Comparison of ENCODE assay signal across 2 cellular contexts in the genomic region with DNA sequence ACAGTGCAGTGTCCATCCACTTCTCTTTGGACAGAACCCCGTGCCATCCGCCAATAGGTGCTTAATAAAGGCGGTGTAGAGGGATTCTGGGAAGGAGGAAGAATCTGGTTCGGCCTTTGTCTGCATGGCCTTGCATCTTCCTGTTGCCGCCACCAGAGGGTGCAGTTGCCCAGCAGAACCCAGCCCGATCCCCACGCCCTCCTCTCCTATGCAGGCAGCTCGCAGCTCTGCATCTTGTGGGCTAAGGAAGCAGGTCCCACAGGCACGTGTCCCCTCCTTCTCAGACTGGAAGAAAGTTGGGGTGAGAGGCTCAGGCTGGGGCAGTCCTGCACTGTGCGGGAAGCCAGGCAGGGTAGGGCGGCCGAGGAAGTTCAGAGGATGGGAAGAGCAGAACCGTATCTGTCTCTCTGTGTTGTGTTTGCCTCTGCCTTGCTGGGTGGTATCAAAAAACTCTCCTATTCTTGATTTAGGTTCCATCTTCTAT.
TF ChIP-seq lines count a peak whose summit lies in the region.

No MANE protein-coding gene starts in this region.

TF ChIP-seq in HEK293, 187 proteins besides CTCF, POLR2A, EP300 and RAD21 (continued from another document):
- TF ChIP-seq, protein P1, sequence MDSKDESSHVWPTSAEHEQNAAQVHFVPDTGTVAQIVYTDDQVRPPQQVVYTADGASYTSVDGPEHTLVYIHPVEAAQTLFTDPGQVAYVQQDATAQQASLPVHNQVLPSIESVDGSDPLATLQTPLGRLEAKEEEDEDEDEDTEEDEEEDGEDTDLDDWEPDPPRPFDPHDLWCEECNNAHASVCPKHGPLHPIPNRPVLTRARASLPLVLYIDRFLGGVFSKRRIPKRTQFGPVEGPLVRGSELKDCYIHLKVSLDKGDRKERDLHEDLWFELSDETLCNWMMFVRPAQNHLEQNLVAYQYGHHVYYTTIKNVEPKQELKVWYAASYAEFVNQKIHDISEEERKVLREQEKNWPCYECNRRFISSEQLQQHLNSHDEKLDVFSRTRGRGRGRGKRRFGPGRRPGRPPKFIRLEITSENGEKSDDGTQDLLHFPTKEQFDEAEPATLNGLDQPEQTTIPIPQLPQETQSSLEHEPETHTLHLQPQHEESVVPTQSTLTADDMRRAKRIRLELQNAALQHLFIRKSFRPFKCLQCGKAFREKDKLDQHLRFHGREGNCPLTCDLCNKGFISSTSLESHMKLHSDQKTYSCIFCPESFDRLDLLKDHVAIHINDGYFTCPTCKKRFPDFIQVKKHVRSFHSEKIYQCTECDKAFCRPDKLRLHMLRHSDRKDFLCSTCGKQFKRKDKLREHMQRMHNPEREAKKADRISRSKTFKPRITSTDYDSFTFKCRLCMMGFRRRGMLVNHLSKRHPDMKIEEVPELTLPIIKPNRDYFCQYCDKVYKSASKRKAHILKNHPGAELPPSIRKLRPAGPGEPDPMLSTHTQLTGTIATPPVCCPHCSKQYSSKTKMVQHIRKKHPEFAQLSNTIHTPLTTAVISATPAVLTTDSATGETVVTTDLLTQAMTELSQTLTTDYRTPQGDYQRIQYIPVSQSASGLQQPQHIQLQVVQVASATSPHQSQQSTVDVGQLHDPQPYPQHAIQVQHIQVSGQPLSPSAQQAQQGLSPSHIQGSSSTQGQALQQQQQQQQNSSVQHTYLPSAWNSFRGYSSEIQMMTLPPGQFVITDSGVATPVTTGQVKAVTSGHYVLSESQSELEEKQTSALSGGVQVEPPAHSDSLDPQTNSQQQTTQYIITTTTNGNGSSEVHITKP (tag by site-specific recombination; IDR thresholded peaks at IDR 0.05) = no peak
- TF ChIP-seq ZFHX2 (tag by site-specific recombination; conservative IDR thresholded peaks at IDR 0.05) (0 out of 2 replicates have a peak, but pooled peaks have one; percentile 12), ZNF274 (IDR thresholded peaks at IDR 0.05; ENCODE audit: low read length) (no peak), ZNF274 (tag by site-specific recombination; IDR thresholded peaks at IDR 0.05; ENCODE audit: borderline replicate concordance) (no peak), WT1 (tag by site-specific recombination; IDR thresholded peaks at IDR 0.05) (no peak), ZFP69B (tag by site-specific recombination; IDR thresholded peaks at IDR 0.05) (peak; percentile 53; the same call in 1 of the 2 replicates), ZNF223 (tag by site-specific recombination; IDR thresholded peaks at IDR 0.05) (no peak), ZBTB17 (tag by site-specific recombination; IDR thresholded peaks at IDR 0.05) (peak; percentile 98), ZNF623 (tag by site-specific recombination; IDR thresholded peaks at IDR 0.05) (no peak), ZNF76 (tag by site-specific recombination; IDR thresholded peaks at IDR 0.05; ENCODE audit: borderline replicate concordance, low read depth) (peak; percentile 76; the same call in 1 of the 2 replicates), ZNF473 (tag by site-specific recombination; IDR thresholded peaks at IDR 0.05) (no peak)

TF ChIP-seq in K562, 482 proteins besides CTCF, POLR2A, EP300 and RAD21 (continued from another document and continues in another):
- TF ChIP-seq, protein P2, sequence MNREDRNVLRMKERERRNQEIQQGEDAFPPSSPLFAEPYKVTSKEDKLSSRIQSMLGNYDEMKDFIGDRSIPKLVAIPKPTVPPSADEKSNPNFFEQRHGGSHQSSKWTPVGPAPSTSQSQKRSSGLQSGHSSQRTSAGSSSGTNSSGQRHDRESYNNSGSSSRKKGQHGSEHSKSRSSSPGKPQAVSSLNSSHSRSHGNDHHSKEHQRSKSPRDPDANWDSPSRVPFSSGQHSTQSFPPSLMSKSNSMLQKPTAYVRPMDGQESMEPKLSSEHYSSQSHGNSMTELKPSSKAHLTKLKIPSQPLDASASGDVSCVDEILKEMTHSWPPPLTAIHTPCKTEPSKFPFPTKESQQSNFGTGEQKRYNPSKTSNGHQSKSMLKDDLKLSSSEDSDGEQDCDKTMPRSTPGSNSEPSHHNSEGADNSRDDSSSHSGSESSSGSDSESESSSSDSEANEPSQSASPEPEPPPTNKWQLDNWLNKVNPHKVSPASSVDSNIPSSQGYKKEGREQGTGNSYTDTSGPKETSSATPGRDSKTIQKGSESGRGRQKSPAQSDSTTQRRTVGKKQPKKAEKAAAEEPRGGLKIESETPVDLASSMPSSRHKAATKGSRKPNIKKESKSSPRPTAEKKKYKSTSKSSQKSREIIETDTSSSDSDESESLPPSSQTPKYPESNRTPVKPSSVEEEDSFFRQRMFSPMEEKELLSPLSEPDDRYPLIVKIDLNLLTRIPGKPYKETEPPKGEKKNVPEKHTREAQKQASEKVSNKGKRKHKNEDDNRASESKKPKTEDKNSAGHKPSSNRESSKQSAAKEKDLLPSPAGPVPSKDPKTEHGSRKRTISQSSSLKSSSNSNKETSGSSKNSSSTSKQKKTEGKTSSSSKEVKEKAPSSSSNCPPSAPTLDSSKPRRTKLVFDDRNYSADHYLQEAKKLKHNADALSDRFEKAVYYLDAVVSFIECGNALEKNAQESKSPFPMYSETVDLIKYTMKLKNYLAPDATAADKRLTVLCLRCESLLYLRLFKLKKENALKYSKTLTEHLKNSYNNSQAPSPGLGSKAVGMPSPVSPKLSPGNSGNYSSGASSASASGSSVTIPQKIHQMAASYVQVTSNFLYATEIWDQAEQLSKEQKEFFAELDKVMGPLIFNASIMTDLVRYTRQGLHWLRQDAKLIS (CRISPR knock-in tag; IDR thresholded peaks at IDR 0.05) = 0 out of 2 replicates have a peak, but pooled peaks have one; percentile 58
- TF ChIP-seq POU5F1 (IDR thresholded peaks at IDR 0.05; ENCODE audit: borderline replicate concordance, low read depth, low read length, partially characterized antibody) (no peak), ZNF175 (CRISPR knock-in tag; IDR thresholded peaks at IDR 0.05; ENCODE audit: low read depth) (peak; percentile 85; the same call in 1 of the 2 replicates), ARID1B (IDR thresholded peaks at IDR 0.05) (peak; percentile 40; the same call in 1 of the 2 replicates), CC2D1A (IDR thresholded peaks at IDR 0.05) (peak; percentile 98), PHF20 (IDR thresholded peaks at IDR 0.05; ENCODE audit: partially characterized antibody) (no peak), GATAD2A (IDR thresholded peaks at IDR 0.05) (0 out of 2 replicates have a peak, but pooled peaks have one; percentile 50), KLF1 (tag; IDR thresholded peaks at IDR 0.05) (peak; percentile 39; the same call in 1 of the 2 replicates), RFX5 (IDR thresholded peaks at IDR 0.05; ENCODE audit: low read depth, low read length) (no peak), ETV6 (IDR thresholded peaks at IDR 0.05; ENCODE audit: borderline replicate concordance in 1 of 2, low read depth in 2 of 2, low read length in 1 of 2) (no peak), ETV6 (CRISPR knock-in tag; IDR thresholded peaks at IDR 0.05; ENCODE audit: borderline replicate concordance) (peak; percentile 70; the same call in 1 of the 2 replicates), EHMT2 (IDR thresholded peaks at IDR 0.05) (no peak), KDM4B (IDR thresholded peaks at IDR 0.05; ENCODE audit: borderline replicate concordance in 2 of 2, low read depth in 1 of 2) (peak in 1 of 2 experiments; percentile 50; a peak in 1 of 4 replicates), RAD51 (IDR thresholded peaks at IDR 0.05; ENCODE audit: borderline replicate concordance, low read depth) (peak; percentile 64), ZNF584 (CRISPR knock-in tag; IDR thresholded peaks at IDR 0.05; ENCODE audit: low read depth) (no peak), MYC (IDR thresholded peaks at IDR 0.05; ENCODE audit: low read depth, low read length) (peak; percentile 93), MYC (CRISPR knock-in tag; IDR thresholded peaks at IDR 0.05; ENCODE audit: borderline replicate concordance, low read depth) (no peak), ZNF311 (CRISPR knock-in tag; IDR thresholded peaks at IDR 0.05) (no peak), ELF2 (CRISPR knock-in tag; IDR thresholded peaks at IDR 0.05) (peak; percentile 58; the same call in 1 of the 2 replicates), ZNF24 (IDR thresholded peaks at IDR 0.05) (peak; percentile 49; the same call in 1 of the 2 replicates), MAFF (IDR thresholded peaks at IDR 0.05; ENCODE audit: low read length) (no peak), SUPT5H (IDR thresholded peaks at IDR 0.05) (no peak), SMAD1 (IDR thresholded peaks at IDR 0.05; ENCODE audit: low read depth, low read length, partially characterized antibody) (peak; percentile 27), ZBTB17 (CRISPR knock-in tag; IDR thresholded peaks at IDR 0.05) (peak; percentile 88), CHD2 (IDR thresholded peaks at IDR 0.05; ENCODE audit: low read depth, low read length) (peak; percentile 18; the same call in 1 of the 2 replicates), ZNF384 (IDR thresholded peaks at IDR 0.05; ENCODE audit: low read depth, low read length) (peak; percentile 65; the same call in 1 of the 2 replicates), ELF4 (CRISPR knock-in tag; IDR thresholded peaks at IDR 0.05) (peak; percentile 10; the same call in 1 of the 2 replicates), ZNF780A (CRISPR knock-in tag; IDR thresholded peaks at IDR 0.05) (no peak), DPF2 (IDR thresholded peaks at IDR 0.05) (no peak)
- TF ChIP-seq, protein P3, sequence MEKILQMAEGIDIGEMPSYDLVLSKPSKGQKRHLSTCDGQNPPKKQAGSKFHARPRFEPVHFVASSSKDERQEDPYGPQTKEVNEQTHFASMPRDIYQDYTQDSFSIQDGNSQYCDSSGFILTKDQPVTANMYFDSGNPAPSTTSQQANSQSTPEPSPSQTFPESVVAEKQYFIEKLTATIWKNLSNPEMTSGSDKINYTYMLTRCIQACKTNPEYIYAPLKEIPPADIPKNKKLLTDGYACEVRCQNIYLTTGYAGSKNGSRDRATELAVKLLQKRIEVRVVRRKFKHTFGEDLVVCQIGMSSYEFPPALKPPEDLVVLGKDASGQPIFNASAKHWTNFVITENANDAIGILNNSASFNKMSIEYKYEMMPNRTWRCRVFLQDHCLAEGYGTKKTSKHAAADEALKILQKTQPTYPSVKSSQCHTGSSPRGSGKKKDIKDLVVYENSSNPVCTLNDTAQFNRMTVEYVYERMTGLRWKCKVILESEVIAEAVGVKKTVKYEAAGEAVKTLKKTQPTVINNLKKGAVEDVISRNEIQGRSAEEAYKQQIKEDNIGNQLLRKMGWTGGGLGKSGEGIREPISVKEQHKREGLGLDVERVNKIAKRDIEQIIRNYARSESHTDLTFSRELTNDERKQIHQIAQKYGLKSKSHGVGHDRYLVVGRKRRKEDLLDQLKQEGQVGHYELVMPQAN (IDR thresholded peaks at IDR 0.05; ENCODE audit: borderline replicate concordance) = no peak
- TF ChIP-seq, protein P4, sequence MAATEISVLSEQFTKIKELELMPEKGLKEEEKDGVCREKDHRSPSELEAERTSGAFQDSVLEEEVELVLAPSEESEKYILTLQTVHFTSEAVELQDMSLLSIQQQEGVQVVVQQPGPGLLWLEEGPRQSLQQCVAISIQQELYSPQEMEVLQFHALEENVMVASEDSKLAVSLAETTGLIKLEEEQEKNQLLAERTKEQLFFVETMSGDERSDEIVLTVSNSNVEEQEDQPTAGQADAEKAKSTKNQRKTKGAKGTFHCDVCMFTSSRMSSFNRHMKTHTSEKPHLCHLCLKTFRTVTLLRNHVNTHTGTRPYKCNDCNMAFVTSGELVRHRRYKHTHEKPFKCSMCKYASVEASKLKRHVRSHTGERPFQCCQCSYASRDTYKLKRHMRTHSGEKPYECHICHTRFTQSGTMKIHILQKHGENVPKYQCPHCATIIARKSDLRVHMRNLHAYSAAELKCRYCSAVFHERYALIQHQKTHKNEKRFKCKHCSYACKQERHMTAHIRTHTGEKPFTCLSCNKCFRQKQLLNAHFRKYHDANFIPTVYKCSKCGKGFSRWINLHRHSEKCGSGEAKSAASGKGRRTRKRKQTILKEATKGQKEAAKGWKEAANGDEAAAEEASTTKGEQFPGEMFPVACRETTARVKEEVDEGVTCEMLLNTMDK (IDR thresholded peaks at IDR 0.05; ENCODE audit: borderline replicate concordance, insufficient read depth, low read depth, low read length, poor library complexity, severe bottlenecking) = peak; percentile 40
- TF ChIP-seq, protein P5, sequence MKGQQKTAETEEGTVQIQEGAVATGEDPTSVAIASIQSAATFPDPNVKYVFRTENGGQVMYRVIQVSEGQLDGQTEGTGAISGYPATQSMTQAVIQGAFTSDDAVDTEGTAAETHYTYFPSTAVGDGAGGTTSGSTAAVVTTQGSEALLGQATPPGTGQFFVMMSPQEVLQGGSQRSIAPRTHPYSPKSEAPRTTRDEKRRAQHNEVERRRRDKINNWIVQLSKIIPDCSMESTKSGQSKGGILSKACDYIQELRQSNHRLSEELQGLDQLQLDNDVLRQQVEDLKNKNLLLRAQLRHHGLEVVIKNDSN (CRISPR knock-in tag; IDR thresholded peaks at IDR 0.05) = peak; percentile 91
- TF ChIP-seq, protein P6, sequence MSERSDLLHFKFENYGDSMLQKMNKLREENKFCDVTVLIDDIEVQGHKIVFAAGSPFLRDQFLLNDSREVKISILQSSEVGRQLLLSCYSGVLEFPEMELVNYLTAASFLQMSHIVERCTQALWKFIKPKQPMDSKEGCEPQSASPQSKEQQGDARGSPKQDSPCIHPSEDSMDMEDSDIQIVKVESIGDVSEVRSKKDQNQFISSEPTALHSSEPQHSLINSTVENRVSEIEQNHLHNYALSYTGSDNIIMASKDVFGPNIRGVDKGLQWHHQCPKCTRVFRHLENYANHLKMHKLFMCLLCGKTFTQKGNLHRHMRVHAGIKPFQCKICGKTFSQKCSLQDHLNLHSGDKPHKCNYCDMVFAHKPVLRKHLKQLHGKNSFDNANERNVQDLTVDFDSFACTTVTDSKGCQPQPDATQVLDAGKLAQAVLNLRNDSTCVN (CRISPR knock-in tag; IDR thresholded peaks at IDR 0.05) = 0 out of 2 replicates have a peak, but pooled peaks have one; percentile 43
- TF ChIP-seq, protein P7, sequence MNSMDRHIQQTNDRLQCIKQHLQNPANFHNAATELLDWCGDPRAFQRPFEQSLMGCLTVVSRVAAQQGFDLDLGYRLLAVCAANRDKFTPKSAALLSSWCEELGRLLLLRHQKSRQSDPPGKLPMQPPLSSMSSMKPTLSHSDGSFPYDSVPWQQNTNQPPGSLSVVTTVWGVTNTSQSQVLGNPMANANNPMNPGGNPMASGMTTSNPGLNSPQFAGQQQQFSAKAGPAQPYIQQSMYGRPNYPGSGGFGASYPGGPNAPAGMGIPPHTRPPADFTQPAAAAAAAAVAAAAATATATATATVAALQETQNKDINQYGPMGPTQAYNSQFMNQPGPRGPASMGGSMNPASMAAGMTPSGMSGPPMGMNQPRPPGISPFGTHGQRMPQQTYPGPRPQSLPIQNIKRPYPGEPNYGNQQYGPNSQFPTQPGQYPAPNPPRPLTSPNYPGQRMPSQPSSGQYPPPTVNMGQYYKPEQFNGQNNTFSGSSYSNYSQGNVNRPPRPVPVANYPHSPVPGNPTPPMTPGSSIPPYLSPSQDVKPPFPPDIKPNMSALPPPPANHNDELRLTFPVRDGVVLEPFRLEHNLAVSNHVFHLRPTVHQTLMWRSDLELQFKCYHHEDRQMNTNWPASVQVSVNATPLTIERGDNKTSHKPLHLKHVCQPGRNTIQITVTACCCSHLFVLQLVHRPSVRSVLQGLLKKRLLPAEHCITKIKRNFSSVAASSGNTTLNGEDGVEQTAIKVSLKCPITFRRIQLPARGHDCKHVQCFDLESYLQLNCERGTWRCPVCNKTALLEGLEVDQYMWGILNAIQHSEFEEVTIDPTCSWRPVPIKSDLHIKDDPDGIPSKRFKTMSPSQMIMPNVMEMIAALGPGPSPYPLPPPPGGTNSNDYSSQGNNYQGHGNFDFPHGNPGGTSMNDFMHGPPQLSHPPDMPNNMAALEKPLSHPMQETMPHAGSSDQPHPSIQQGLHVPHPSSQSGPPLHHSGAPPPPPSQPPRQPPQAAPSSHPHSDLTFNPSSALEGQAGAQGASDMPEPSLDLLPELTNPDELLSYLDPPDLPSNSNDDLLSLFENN (IDR thresholded peaks at IDR 0.05; ENCODE audit: low read depth in 2 of 2, low read length in 2 of 2) = peak; percentile 15 to 73; a peak in 1 of 4 replicates
